In the genomic region with DNA sequence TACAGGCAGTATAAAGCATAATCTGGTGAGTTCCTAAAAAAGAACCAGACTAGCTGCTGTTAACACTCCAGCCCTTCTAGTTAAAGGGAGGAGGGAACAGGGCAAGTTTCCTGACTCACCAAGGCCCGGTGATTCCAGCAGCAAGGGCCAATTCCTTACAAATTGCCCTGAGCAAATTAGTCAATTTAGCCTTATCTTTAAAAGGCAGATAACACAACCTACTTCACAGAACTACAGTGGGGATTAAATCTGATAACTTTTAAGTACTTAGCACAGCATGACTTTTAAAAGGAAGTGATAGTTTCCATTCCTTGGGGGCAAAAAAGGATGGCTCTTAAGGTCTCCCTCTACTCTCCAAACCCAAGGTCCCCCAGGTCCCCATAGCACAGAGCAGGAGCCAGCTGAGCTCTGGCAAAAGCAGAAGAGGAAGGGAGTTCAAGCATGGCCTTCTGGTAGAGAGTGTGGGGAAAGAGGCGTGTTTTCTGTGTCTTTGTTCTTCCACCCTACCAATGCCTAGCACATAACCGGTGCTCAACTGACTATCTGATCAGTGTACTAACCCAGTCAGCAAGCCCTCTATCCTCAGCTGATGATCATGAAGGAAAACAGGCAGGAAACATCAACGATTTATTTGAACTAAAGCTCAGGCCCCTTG, we compare ENCODE assay signal across 9 cellular contexts. TPM values are rescaled to one million over a fixed set of nuclear protein-coding genes. Genes with fewer than 3 reads are reported as not detected.
DNase-seq lines count a peak whose midpoint lies in the region; ATAC-seq and TF ChIP-seq lines count a peak whose summit lies in the region.
"Had no signal": no experiment of that assay in that cellular context is flagged by ENCODE, and none has a peak within 500 bp of the region (broad histone marks: within the 10 kb centered on the region; RNA-seq: fewer than 3 reads in every experiment).

No MANE protein-coding gene starts in this region.

- H3K36me3 Mint-ChIP-seq in glutamatergic neuron (ENCODE audit: unreplicated experiment) = no peaks in the 10 kb centered on the region

- ATAC-seq in GM21423 (IDR thresholded peaks at IDR 0.05; ENCODE audit: unreplicated experiment) (peak; percentile 24), GM18870 (IDR thresholded peaks at IDR 0.05; ENCODE audit: unreplicated experiment) (no peak), GM18861 (IDR thresholded peaks at IDR 0.05; ENCODE audit: unreplicated experiment) (no peak)
- ATAC-seq: stimulated activated effector memory CD8-positive, alpha-beta T cell treated with anti-CD3 and anti-CD28 coated beads, Interleukin-12 subunit alpha, Interleukin-12 subunit beta, amount 100 ng/mL, for 72 hours had no signal

- no peaks in the 10 kb centered on the region for H3K27me3 ChIP-seq in BE2C

- peaks cover 13% of the 10 kb centered on the region for H3K4me1 Mint-ChIP-seq in glutamatergic neuron (ENCODE audit: low read depth, unreplicated experiment)

- no peaks in the 10 kb centered on the region for H3K27me3 Mint-ChIP-seq in glutamatergic neuron (ENCODE audit: unreplicated experiment)

- H3K9me3 Mint-ChIP-seq in glutamatergic neuron (ENCODE audit: unreplicated experiment) = peaks cover 1% of the 10 kb centered on the region
- H3K9me3 Mint-ChIP-seq: stimulated activated effector memory CD8-positive, alpha-beta T cell treated with anti-CD3 and anti-CD28 coated beads, Interleukin-12 subunit alpha, Interleukin-12 subunit beta, amount 100 ng/mL, for 72 hours had no signal

- no peak overlapping the region for H3K27ac Mint-ChIP-seq in glutamatergic neuron (ENCODE audit: unreplicated experiment)
- H3K27ac Mint-ChIP-seq: stimulated activated effector memory CD8-positive, alpha-beta T cell treated with anti-CD3 and anti-CD28 coated beads, Interleukin-12 subunit alpha, Interleukin-12 subunit beta, amount 100 ng/mL, for 72 hours had no signal

- DNase-seq in BE2C (peak; percentile 68), NOMO-1 treated with dmso at 0.1 percent for 144 hours (lab: John Stamatoyannopoulos, UW; ENCODE audit: unreplicated experiment) (peak; percentile 44), fibroblast of the aortic adventitia (ENCODE audit: low read depth) (peak; percentile 63), glutamatergic neuron (no peak)
- no peak for DNase-seq in stimulated activated CD8-positive, alpha-beta memory T cell treated with anti-CD3 and anti-CD28 coated beads, Interleukin-4, amount 100 ng/mL, for 48 hours

- H3K9me3 ChIP-seq in BE2C = no peaks in the 10 kb centered on the region

- H3K4me3 ChIP-seq in BE2C (ENCODE audit: low read depth, low read length) (no peak overlapping the region), fibroblast of the aortic adventitia (ENCODE audit: low read depth, low read length) (no peak overlapping the region)

- no peaks in the 10 kb centered on the region for H3K36me3 ChIP-seq in BE2C

- H3K4me1 ChIP-seq in BE2C = peaks cover 15% of the 10 kb centered on the region

- no peak for TF ChIP-seq CTCF in BE2C (IDR thresholded peaks at IDR 0.05; ENCODE audit: low read depth, low read length)
- no peak for TF ChIP-seq CTCF in fibroblast of the aortic adventitia (IDR thresholded peaks at IDR 0.05; ENCODE audit: insufficient read depth, low read length)
- TF ChIP-seq CTCF in glutamatergic neuron (IDR thresholded peaks at IDR 0.05; ENCODE audit: partially characterized antibody, unreplicated experiment) = no peak

- no peak overlapping the region for H3K4me3 Mint-ChIP-seq in glutamatergic neuron (ENCODE audit: unreplicated experiment)
- H3K4me3 Mint-ChIP-seq: stimulated activated effector memory CD8-positive, alpha-beta T cell treated with anti-CD3 and anti-CD28 coated beads, Interleukin-12 subunit alpha, Interleukin-12 subunit beta, amount 100 ng/mL, for 72 hours had no signal

RNA-seq across cellular contexts. Expression of gene CDCA7L, which starts 4.0 kb away (rescaled TPM):
- 7.6 TPM for polyA plus RNA-seq in BE2C (2012; ENCODE audit: insufficient read depth, insufficient read length, low read depth)
- total RNA-seq in fibroblast of the aortic adventitia (ENCODE audit: low replicate concordance) = 39.1 and 116 TPM in 2 replicates
- 6.1 TPM for total RNA-seq in glutamatergic neuron (ENCODE audit: unreplicated experiment)

Comparison
In these comparisons a context has a peak if more than half of its experiments do, and no peak if none do; other contexts are left out.
1. DNase-seq: peak in BE2C (single experiment), NOMO-1 treated with dmso at 0.1 percent for 144 hours (single experiment) and fibroblast of the aortic adventitia (single experiment); none in stimulated activated CD8-positive, alpha-beta memory T cell treated with anti-CD3 and anti-CD28 coated beads, Interleukin-4, amount 100 ng/mL, for 48 hours (single experiment) and glutamatergic neuron (single experiment).